8 cellular contexts compared by ENCODE assay signal in the genomic region with DNA sequence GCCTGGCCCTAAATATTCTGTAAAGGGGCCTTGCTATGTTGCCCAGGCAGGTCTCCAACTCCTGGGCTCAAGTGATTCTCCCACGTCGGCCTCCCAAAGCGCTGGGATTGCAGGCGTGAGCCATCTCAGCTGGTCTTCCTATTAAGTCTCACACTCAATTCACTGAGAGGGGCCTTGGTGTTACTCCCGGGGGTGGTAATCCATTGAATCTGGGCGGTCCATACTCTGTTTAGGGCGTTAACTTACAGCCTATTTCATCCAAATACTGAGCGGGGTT. TPM values are rescaled to one million over a fixed set of nuclear protein-coding genes. Genes with fewer than 3 reads are reported as not detected.
DNase-seq lines count a peak whose midpoint lies in the region; ATAC-seq and TF ChIP-seq lines count a peak whose summit lies in the region.

No MANE protein-coding gene starts in this region.

- H3K4me3 Mint-ChIP-seq in activated CD4-positive, alpha-beta T cell treated with anti-CD3 and anti-CD28 coated beads, Interleukin-2, amount 10 ng/mL, durations not matched to agents 24 days and 14 days = peak overlapping the region; percentile 98

- peak overlapping the region; percentile 98 for H3K27ac Mint-ChIP-seq in activated CD4-positive, alpha-beta T cell treated with anti-CD3 and anti-CD28 coated beads, Interleukin-2, amount 10 ng/mL, durations not matched to agents 24 days and 14 days

- TF ChIP-seq CTCF in astrocyte of the spinal cord (IDR thresholded peaks at IDR 0.05; ENCODE audit: low read depth, low read length) = no peak
- TF ChIP-seq CTCF in liver (IDR thresholded peaks at IDR 0.05; ENCODE audit: low read depth, low read length, missing input control) = no peak
- no peak for TF ChIP-seq CTCF in tibial artery (IDR thresholded peaks at IDR 0.05)

- no peaks in the 10 kb centered on the region for H3K9me3 Mint-ChIP-seq in activated CD4-positive, alpha-beta T cell treated with anti-CD3 and anti-CD28 coated beads, Interleukin-2, amount 10 ng/mL, durations not matched to agents 24 days and 14 days

- H3K4me3 ChIP-seq in astrocyte of the spinal cord (ENCODE audit: low read depth, low read length) = peak overlapping the region; percentile 97
- H3K4me3 ChIP-seq in liver (ENCODE audit: low read depth in 1 of 3, low read length in 3 of 3) = peak overlapping the region; percentile 86 to 88 (median 86)
- peak overlapping the region; percentile 67 to 88 for H3K4me3 ChIP-seq in tibial artery

- ATAC-seq in HG02938 (IDR thresholded peaks at IDR 0.05; ENCODE audit: unreplicated experiment) = no peak

- TF ChIP-seq RAD21 in liver (IDR thresholded peaks at IDR 0.05) = no peak

- intact Hi-C loops in activated CD4-positive, alpha-beta T cell treated with anti-CD3 and anti-CD28 coated beads, Interleukin-2, amount 10 ng/mL, durations not matched to agents 24 days and 14 days (cut with micrococcal nuclease) = loop anchor here (10.0 kb wide), 1 partner anchor 439 kb away; the partner anchor contains the start of gene PPP1R35
- intact Hi-C loops in tibial artery (cut with DNase I; ENCODE audit: low total_unique reads) = no loop called here

- peak overlapping the region; percentile 88 to 93 for H3K27ac ChIP-seq in liver (ENCODE audit: low read depth in 1 of 2, low read length in 2 of 2)
- H3K27ac ChIP-seq in tibial artery = peak overlapping the region; percentile 85 to 93

- H3K36me3 ChIP-seq in liver (ENCODE audit: control insufficient read depth in 4 of 4, insufficient read depth in 3 of 4, low read depth in 1 of 4, low read length in 3 of 4) = peaks cover 2 to 34% (median 17%) of the 10 kb centered on the region in 4 donors
- peaks cover 29 to 52% (median 49%) of the 10 kb centered on the region in 3 donors for H3K36me3 ChIP-seq in tibial artery

- peak overlapping the region in 1 of 2 donors; percentile 63 for H3K9ac ChIP-seq in liver (ENCODE audit: low read depth in 1 of 2, low read length in 2 of 2)

- WGBS in liver = 70% methylated on average over 8 of the region's 8 CpGs

- H3K27me3 Mint-ChIP-seq in activated CD4-positive, alpha-beta T cell treated with anti-CD3 and anti-CD28 coated beads, Interleukin-2, amount 10 ng/mL, durations not matched to agents 24 days and 14 days = no peaks in the 10 kb centered on the region

- H3K4me1 ChIP-seq in liver (ENCODE audit: control insufficient read depth in 4 of 4, insufficient read depth in 4 of 4, low read length in 3 of 4) = peaks cover 0 to 25% (median 24%) of the 10 kb centered on the region in 4 donors
- peaks cover 7 to 45% (median 33%) of the 10 kb centered on the region in 4 donors for H3K4me1 ChIP-seq in tibial artery

- H3K27me3 ChIP-seq in liver (ENCODE audit: control insufficient read depth in 4 of 4, insufficient read depth in 4 of 4, low read length in 3 of 4) (no peaks in the 10 kb centered on the region), tibial artery (no peaks in the 10 kb centered on the region)

- peaks cover 62% of the 10 kb centered on the region for H3K36me3 Mint-ChIP-seq in activated CD4-positive, alpha-beta T cell treated with anti-CD3 and anti-CD28 coated beads, Interleukin-2, amount 10 ng/mL, durations not matched to agents 24 days and 14 days (ENCODE audit: low read depth)

- no peak for DNase-seq in activated CD4-positive, alpha-beta T cell treated with anti-CD3 and anti-CD28 coated beads, Interleukin-2, amount 10 ng/mL, durations not matched to agents 24 days and 14 days
- no peak for DNase-seq in activated CD4-positive, alpha-beta T cell treated with anti-CD3 and anti-CD28 coated beads for 48 hours
- DNase-seq in astrocyte of the spinal cord (ENCODE audit: low read depth, low spot score) (no peak), tibial artery (peak in 1 of 2 donors; percentile 62), NCI-H187 treated with DMSO at 0.1 percent for 48 hours (lab: John Stamatoyannopoulos, UW) (no peak), NCI-H1417 treated with DMSO at 0.1 percent for 48 hours (lab: John Stamatoyannopoulos, UW) (no peak)

- in situ Hi-C loops in astrocyte of the spinal cord (cut with HindIII; ENCODE audit: low sequenced_read_pairs) = no loop called here

- H3K9me3 ChIP-seq in liver (ENCODE audit: control insufficient read depth in 4 of 4, low read length in 3 of 4) (no peaks in the 10 kb centered on the region), tibial artery (no peaks in the 10 kb centered on the region)

- peaks cover 47% of the 10 kb centered on the region for H3K4me1 Mint-ChIP-seq in activated CD4-positive, alpha-beta T cell treated with anti-CD3 and anti-CD28 coated beads, Interleukin-2, amount 10 ng/mL, durations not matched to agents 24 days and 14 days

TF ChIP-seq in liver, 16 proteins besides CTCF, POLR2A, EP300 and RAD21:
- TF ChIP-seq RXRA (IDR thresholded peaks at IDR 0.05) (no peak), FOXA1 (IDR thresholded peaks at IDR 0.05) (no peak)

RNA-seq across cellular contexts. Expression of gene SRRT, which starts 0.7 kb away (rescaled TPM):
- total RNA-seq in activated CD4-positive, alpha-beta T cell treated with anti-CD3 and anti-CD28 coated beads, Interleukin-2, amount 10 ng/mL, durations not matched to agents 24 days and 14 days = 300 and 318 TPM in 2 replicates
- total RNA-seq in liver = 10 to 100 TPM; 28.6 to 45.0 TPM
- 10 to 100 TPM; 27.2 to 32.1 TPM for polyA plus RNA-seq in liver

RNA-seq across cellular contexts. Expression of gene TRIP6, which starts 7.1 kb away (rescaled TPM):
- total RNA-seq in activated CD4-positive, alpha-beta T cell treated with anti-CD3 and anti-CD28 coated beads, Interleukin-2, amount 10 ng/mL, durations not matched to agents 24 days and 14 days = 42.7 and 47.6 TPM in 2 replicates
- 10 to 100 TPM; 14.6 to 18.6 TPM for total RNA-seq in liver
- polyA plus RNA-seq in liver = 10 to 100 TPM; 17.7 to 30.7 TPM

RNA-seq across cellular contexts. Expression of gene UFSP1, which starts 15.3 kb away (rescaled TPM):
- total RNA-seq in activated CD4-positive, alpha-beta T cell treated with anti-CD3 and anti-CD28 coated beads, Interleukin-2, amount 10 ng/mL, durations not matched to agents 24 days and 14 days = 4.5 TPM in 2 replicates
- total RNA-seq in liver = 1 to 10 TPM; 3.1 to 4.9 TPM
- 1 to 10 TPM; 2.3 to 3.4 TPM for polyA plus RNA-seq in liver

RNA-seq across cellular contexts. Expression of gene ACHE, which starts 21.4 kb away (rescaled TPM):
- total RNA-seq in activated CD4-positive, alpha-beta T cell treated with anti-CD3 and anti-CD28 coated beads, Interleukin-2, amount 10 ng/mL, durations not matched to agents 24 days and 14 days = not detected in 2 replicates
- 10 to 100 TPM in 1 of 2 donors, under 1 TPM in 1; 0.25 to 17.6 TPM for total RNA-seq in liver
- under 1 TPM; 0.15 to 0.17 TPM for polyA plus RNA-seq in liver

RNA-seq across cellular contexts. Expression of gene SLC12A9, which starts 21.7 kb away (rescaled TPM):
- 37.3 and 41.2 TPM in 2 replicates for total RNA-seq in activated CD4-positive, alpha-beta T cell treated with anti-CD3 and anti-CD28 coated beads, Interleukin-2, amount 10 ng/mL, durations not matched to agents 24 days and 14 days
- 10 to 100 TPM; 10.5 to 17.2 TPM for total RNA-seq in liver
- 1 to 10 TPM; 1.8 to 8.4 TPM for polyA plus RNA-seq in liver
